18 cellular contexts compared by ENCODE assay signal in genomic region chr6:142683688-142684087, GRCh38.
DNase-seq lines count a peak whose midpoint lies in the region; ATAC-seq, FAIRE-seq and TF ChIP-seq lines count a peak whose summit lies in the region.
"Had no signal": no experiment of that assay in that cellular context is flagged by ENCODE, and none has a peak within 500 bp of the region (broad histone marks: within the 10 kb centered on the region; RNA-seq: fewer than 3 reads in every experiment).

No MANE protein-coding gene starts in this region.

- H3K4me3 ChIP-seq in keratinocyte (ENCODE audit: control insufficient read depth in 2 of 3, extremely low read depth in 1 of 3, insufficient read depth in 2 of 3, low read depth in 1 of 3, low read length in 3 of 3) (no peak overlapping the region), thyroid gland (replicated peaks in 1 of 3) (no peak overlapping the region)
- H3K4me3 ChIP-seq: GM12878 had no signal

- H3K27ac ChIP-seq in keratinocyte (ENCODE audit: control insufficient read depth, insufficient read depth, low read length): peak overlapping the region; percentile 26
- no peak overlapping the region for H3K27ac ChIP-seq in thyroid gland

- TF ChIP-seq POLR2A in thyroid gland (IDR thresholded peaks at IDR 0.05): no peak

- H3K9ac ChIP-seq in keratinocyte (ENCODE audit: control insufficient read depth, extremely low read depth, insufficient read depth, low read length): no peak overlapping the region

- peak; percentile 73 for FAIRE-seq in keratinocyte (lab: Jason Lieb, UNC)
- FAIRE-seq: GM12878, GM18507, HepG2, HTR-8/SVneo had no signal

- H3K9me3 ChIP-seq in keratinocyte (ENCODE audit: control insufficient read depth, low read depth, low read length) (no peaks in the 10 kb centered on the region), thyroid gland (no peaks in the 10 kb centered on the region)

- no peak for TF ChIP-seq CTCF in keratinocyte (optimal IDR thresholded peaks at IDR 0.05 in 1 of 3, IDR thresholded peaks at IDR 0.05 in 1 of 3, conservative IDR thresholded peaks at IDR 0.05 in 1 of 3; ENCODE audit: extremely low read depth in 1 of 3, insufficient read depth in 2 of 3, low read length in 3 of 3)
- TF ChIP-seq CTCF in thyroid gland (IDR thresholded peaks at IDR 0.05): no peak

- H3K4me1 ChIP-seq in keratinocyte (ENCODE audit: control insufficient read depth, extremely low read depth, insufficient read depth, low read length) (peaks cover 26% of the 10 kb centered on the region), thyroid gland (no peaks in the 10 kb centered on the region)

- peak overlapping the region; percentile 34 for H2AFZ ChIP-seq in keratinocyte (ENCODE audit: control insufficient read depth, low read length)

- no peak for ATAC-seq in HG03442 (IDR thresholded peaks at IDR 0.05; ENCODE audit: unreplicated experiment)
- ATAC-seq: GM12878, HepG2 had no signal

- no peaks in the 10 kb centered on the region for H3K79me2 ChIP-seq in keratinocyte (ENCODE audit: control insufficient read depth, insufficient read depth, low read length)

- peak overlapping the region; percentile 17 for H3K4me2 ChIP-seq in keratinocyte (ENCODE audit: control insufficient read depth, extremely low read depth, insufficient read depth, low read depth, low read length)

- DNase-seq in M059J (ENCODE audit: low read depth) (peak; percentile 86), astrocyte of the hippocampus (ENCODE audit: low read depth, low spot score) (peak; percentile 83), keratinocyte (ENCODE audit: low read depth, low spot score) (no peak), renal cortical epithelial cell (ENCODE audit: low read depth) (peak; percentile 39), NCI-H2227 treated with DMSO at 0.1 percent for 48 hours (lab: John Stamatoyannopoulos, UW) (no peak), thyroid gland (no peak), NCI-H1694 (lab: John Stamatoyannopoulos, UW) (no peak)
- DNase-seq: ACHN; C1 segment of cervical spinal cord; CD4-positive, alpha-beta T cell; DMS79; GOT3; H9 had no signal

- H3K36me3 ChIP-seq in keratinocyte (ENCODE audit: control insufficient read depth in 2 of 2, extremely low read depth in 1 of 2, insufficient read depth in 2 of 2, low read length in 2 of 2) (no peaks in the 10 kb centered on the region), thyroid gland (no peaks in the 10 kb centered on the region)

- 60 to 77% methylated on average over 6 of the region's 6 CpGs for WGBS in thyroid gland, 2 donors

- dilution Hi-C loops in keratinocyte (cut with MboI; ENCODE audit: extremely low pct_ligation_motif_present, low sequenced_read_pairs): no loop called here

- H4K20me1 ChIP-seq in keratinocyte (ENCODE audit: control insufficient read depth, extremely low read depth, insufficient read depth, low read length): no peaks in the 10 kb centered on the region

- intact Hi-C loops in thyroid gland (cut with DNase I): no loop called here

- H3K27me3 ChIP-seq in keratinocyte (ENCODE audit: control insufficient read depth, extremely low read depth, insufficient read depth, low read length) (no peaks in the 10 kb centered on the region), thyroid gland (no peaks in the 10 kb centered on the region)

- H3K9me1 ChIP-seq in keratinocyte (ENCODE audit: control insufficient read depth, extremely low read depth, insufficient read depth, low read length): no peaks in the 10 kb centered on the region

Comparison
In these comparisons a context has a peak if more than half of its experiments do, and no peak if none do; other contexts are left out.
1. DNase-seq: peak in M059J (single experiment), astrocyte of the hippocampus (single experiment) and renal cortical epithelial cell (single experiment); none in keratinocyte (single experiment), NCI-H2227 treated with DMSO at 0.1 percent for 48 hours (single experiment), thyroid gland (0 of 2) and NCI-H1694 (single experiment).